In genomic region chr20:56890011-56890410, GRCh38 we compare ENCODE assay signal across 1 cellular context.
TF ChIP-seq lines count a peak whose summit lies in the region.

No MANE protein-coding gene starts in this region.

TF ChIP-seq in GM23338, 12 proteins besides CTCF, POLR2A, EP300 and RAD21 (continued from another document):
- no peak for TF ChIP-seq NANOG (IDR thresholded peaks at IDR 0.05; ENCODE audit: borderline replicate concordance)
- no peak for TF ChIP-seq ZNF114 (CRISPR knock-in tag; IDR thresholded peaks at IDR 0.05)
- TF ChIP-seq EZH2phosphoT487 (IDR thresholded peaks at IDR 0.05; ENCODE audit: unreplicated experiment): no peak
- TF ChIP-seq ZNF462 (CRISPR knock-in tag; IDR thresholded peaks at IDR 0.05): no peak
- no peak for TF ChIP-seq POLR2AphosphoS5 (IDR thresholded peaks at IDR 0.05; ENCODE audit: low read depth)
- no peak for TF ChIP-seq CREB1 (CRISPR knock-in tag; IDR thresholded peaks at IDR 0.05; ENCODE audit: low read depth)
- no peak for TF ChIP-seq JUNB (IDR thresholded peaks at IDR 0.05; ENCODE audit: unreplicated experiment)
